In genomic region chr12:44143170-44143569, GRCh38 we compare ENCODE assay signal across 23 cellular contexts.
"Had no signal": no experiment of that assay in that cellular context is flagged by ENCODE, and none has a peak within 500 bp of the region (broad histone marks: within the 10 kb centered on the region; RNA-seq: fewer than 3 reads in every experiment).

No MANE protein-coding gene starts in this region.

- DNase-seq: activated CD4-positive, alpha-beta memory T cell treated with anti-CD3 and anti-CD28 coated beads for 36 hours; activated CD4-positive, alpha-beta T cell treated with anti-CD3 and anti-CD28 coated beads, Interleukin-2, amount 10 ng/mL, durations not matched to agents 7 days and 5 days; activated CD4-positive, CD25-positive, alpha-beta regulatory T cell; activated gamma-delta T cell; activated naive CD4-positive, alpha-beta T cell treated with anti-CD3 and anti-CD28 coated beads for 36 hours; activated T-cell treated with anti-CD3 and anti-CD28 coated beads for 4 hours; activated T-cell treated with anti-CD3 and anti-CD28 coated beads, Interleukin-2, amount 50 U/mL, for 48 hours; amygdala; colonic mucosa; Kasumi-1; NCI-H1436; NCI-H187; NCI-H2081; NCI-H2171; NCI-H345; NCI-H526; NCI-H82; Peyer's patch; Right ventricle myocardium superior; SJCRH30; SK-N-SH; T-helper 1 cell had no signal

- ATAC-seq: activated T-helper 17 cell treated with anti-CD3 and anti-CD28 coated beads, Interleukin-2, amount 50 U/mL, for 72 hours had no signal
